Comparison of ENCODE assay signal across 28 cellular contexts in the genomic region with DNA sequence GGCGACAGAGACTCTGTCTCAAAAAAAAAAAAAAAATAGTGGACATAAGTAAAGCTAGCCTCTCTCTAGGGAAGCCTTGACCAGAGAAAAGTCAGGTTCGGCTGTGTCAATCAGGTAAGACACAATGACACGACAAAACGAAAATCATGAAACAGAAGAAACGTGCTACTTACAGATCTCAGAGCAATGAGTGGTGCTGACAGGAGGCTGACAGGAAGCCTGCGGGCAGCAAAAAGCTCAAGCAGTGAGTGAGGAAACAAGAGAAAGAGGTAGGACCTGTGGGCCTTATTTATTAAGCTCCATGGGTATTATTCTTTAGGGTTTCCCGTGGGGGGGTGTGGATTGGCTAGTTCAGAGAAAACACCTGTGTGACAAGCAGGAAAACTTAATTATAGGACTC.
"Had no signal": no experiment of that assay in that cellular context is flagged by ENCODE, and none has a peak within 500 bp of the region (broad histone marks: within the 10 kb centered on the region; RNA-seq: fewer than 3 reads in every experiment).

No MANE protein-coding gene starts in this region.

- H3K4me1 Mint-ChIP-seq: activated B cell treated with CpG ODN at 0.5 μM for 24 hours; activated CD4-positive, alpha-beta T cell treated with anti-CD3 and anti-CD28 coated beads, Interleukin-2, amount 10 ng/mL, durations not matched to agents 24 days and 14 days; activated CD8-positive, alpha-beta memory T cell treated with anti-CD3 and anti-CD28 coated beads, Interleukin-2, amount 10 ng/mL, durations not matched to agents 7 days and 5 days; activated naive CD8-positive, alpha-beta T cell treated with anti-CD3 and anti-CD28 coated beads, Interleukin-2, amount 50 U/mL, for 24 hours; T-cell had no signal

- H3K9me3 ChIP-seq: ascending aorta, body of pancreas had no signal

- H3K4me3 ChIP-seq: ascending aorta, body of pancreas, coronary artery, SK-N-MC had no signal

- H3K27ac Mint-ChIP-seq: activated B cell treated with CpG ODN at 0.5 μM for 24 hours; activated CD4-positive, alpha-beta T cell treated with anti-CD3 and anti-CD28 coated beads, Interleukin-2, amount 10 ng/mL, durations not matched to agents 24 days and 14 days; activated CD8-positive, alpha-beta memory T cell treated with anti-CD3 and anti-CD28 coated beads, Interleukin-2, amount 10 ng/mL, durations not matched to agents 7 days and 5 days; activated naive CD4-positive, alpha-beta T cell treated with anti-CD3 and anti-CD28 coated beads, Interleukin-2, amount 50 U/mL, for 72 hours; activated naive CD8-positive, alpha-beta T cell treated with anti-CD3 and anti-CD28 coated beads, Interleukin-2, amount 50 U/mL, for 24 hours; activated T-cell treated with anti-CD3 and anti-CD28 coated beads, Interleukin-2, amount 50 U/mL, for 24 hours; T-cell had no signal

- DNase-seq: activated B cell treated with CpG ODN at 0.5 μM for 24 hours; activated CD4-positive, alpha-beta T cell treated with anti-CD3 and anti-CD28 coated beads for 1 hour; activated CD4-positive, alpha-beta T cell treated with anti-CD3 and anti-CD28 coated beads, Interleukin-2, amount 10 ng/mL, durations not matched to agents 24 days and 14 days; activated CD4-positive, alpha-beta T cell treated with anti-CD3 and anti-CD28 coated beads, Interleukin-2, amount 50 U/mL, for 48 hours; activated CD8-positive, alpha-beta memory T cell treated with anti-CD3 and anti-CD28 coated beads, Interleukin-2, amount 10 ng/mL, durations not matched to agents 7 days and 5 days; activated effector memory CD4-positive, alpha-beta T cell treated with anti-CD3 and anti-CD28 coated beads, Interleukin-2, amount 50 U/mL, for 16 hours; activated naive CD4-positive, alpha-beta T cell treated with Interleukin-2 at 50 U/mL for 16 hours; activated naive CD8-positive, alpha-beta T cell treated with anti-CD3 and anti-CD28 coated beads, Interleukin-2, amount 50 U/mL, for 24 hours; activated T-cell treated with anti-CD3 and anti-CD28 coated beads, Interleukin-2, amount 50 U/mL, for 24 hours; amniotic stem cell; body of pancreas; central memory CD4-positive, alpha-beta T cell; NCI-H1105; NCI-H146; NCI-H1930; NCI-H2171; NCI-H345; NCI-H510A; NCI-H526 treated with DMSO at 0.1 percent for 48 hours; RPMI8226; T-cell; T-helper 2 cell; T1000 had no signal

- FAIRE-seq: TTC549 had no signal

- H3K27me3 Mint-ChIP-seq: activated B cell treated with CpG ODN at 0.5 μM for 24 hours; activated CD4-positive, alpha-beta T cell treated with anti-CD3 and anti-CD28 coated beads, Interleukin-2, amount 10 ng/mL, durations not matched to agents 24 days and 14 days; activated CD8-positive, alpha-beta memory T cell treated with anti-CD3 and anti-CD28 coated beads, Interleukin-2, amount 10 ng/mL, durations not matched to agents 7 days and 5 days; activated naive CD8-positive, alpha-beta T cell treated with anti-CD3 and anti-CD28 coated beads, Interleukin-2, amount 50 U/mL, for 24 hours; activated T-cell treated with anti-CD3 and anti-CD28 coated beads, Interleukin-2, amount 50 U/mL, for 24 hours; T-cell had no signal

- H3K9me3 Mint-ChIP-seq: activated naive CD4-positive, alpha-beta T cell treated with anti-CD3 and anti-CD28 coated beads, Interleukin-2, amount 50 U/mL, for 72 hours had no signal

- H3K36me3 ChIP-seq: ascending aorta had no signal

- H3K4me3 Mint-ChIP-seq: activated B cell treated with CpG ODN at 0.5 μM for 24 hours; activated CD4-positive, alpha-beta T cell treated with anti-CD3 and anti-CD28 coated beads, Interleukin-2, amount 10 ng/mL, durations not matched to agents 24 days and 14 days; activated CD8-positive, alpha-beta memory T cell treated with anti-CD3 and anti-CD28 coated beads, Interleukin-2, amount 10 ng/mL, durations not matched to agents 7 days and 5 days; activated naive CD8-positive, alpha-beta T cell treated with anti-CD3 and anti-CD28 coated beads, Interleukin-2, amount 50 U/mL, for 24 hours; activated T-cell treated with anti-CD3 and anti-CD28 coated beads, Interleukin-2, amount 50 U/mL, for 24 hours; T-cell had no signal

- H3K27me3 ChIP-seq: ascending aorta, body of pancreas had no signal

- H3K27ac ChIP-seq: ascending aorta, body of pancreas, coronary artery, SK-N-MC had no signal

- H3K4me1 ChIP-seq: ascending aorta, body of pancreas had no signal

- H3K36me3 Mint-ChIP-seq: activated CD8-positive, alpha-beta memory T cell treated with anti-CD3 and anti-CD28 coated beads, Interleukin-2, amount 10 ng/mL, durations not matched to agents 7 days and 5 days; activated naive CD4-positive, alpha-beta T cell treated with anti-CD3 and anti-CD28 coated beads, Interleukin-2, amount 50 U/mL, for 72 hours; T-cell had no signal
